1 cellular context compared by ENCODE assay signal in the genomic region with DNA sequence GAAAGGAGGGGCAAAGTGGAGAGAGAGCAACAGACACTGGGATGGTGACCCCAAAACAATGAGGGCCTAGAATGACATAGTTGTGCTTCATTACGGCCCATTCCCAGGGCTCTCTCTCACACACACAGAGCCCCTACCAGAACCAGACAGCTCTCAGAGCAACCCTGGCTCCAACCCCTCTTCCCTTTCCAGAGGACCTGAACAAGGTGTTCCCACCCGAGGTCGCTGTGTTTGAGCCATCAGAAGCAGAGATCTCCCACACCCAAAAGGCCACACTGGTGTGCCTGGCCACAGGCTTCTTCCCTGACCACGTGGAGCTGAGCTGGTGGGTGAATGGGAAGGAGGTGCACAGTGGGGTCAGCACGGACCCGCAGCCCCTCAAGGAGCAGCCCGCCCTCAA.
A peak's percentile ranks its signal among the peaks of the same experiment; 100 is the strongest.
TF ChIP-seq lines count a peak whose summit lies in the region.

No MANE protein-coding gene starts in this region.

TF ChIP-seq in K562, 482 proteins besides CTCF, POLR2A, EP300 and RAD21:
- TF ChIP-seq BHLHE40 (IDR thresholded peaks at IDR 0.05; ENCODE audit: low read length) (no peak), ZNF583 (CRISPR knock-in tag; IDR thresholded peaks at IDR 0.05) (0 out of 2 replicates have a peak, but pooled peaks have one; percentile 33), ZNF184 (CRISPR knock-in tag; IDR thresholded peaks at IDR 0.05) (no peak), DMBX1 (CRISPR knock-in tag; IDR thresholded peaks at IDR 0.05; ENCODE audit: borderline replicate concordance) (0 out of 2 replicates have a peak, but pooled peaks have one; percentile 21)
- TF ChIP-seq, protein P1, sequence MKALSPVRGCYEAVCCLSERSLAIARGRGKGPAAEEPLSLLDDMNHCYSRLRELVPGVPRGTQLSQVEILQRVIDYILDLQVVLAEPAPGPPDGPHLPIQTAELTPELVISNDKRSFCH (CRISPR knock-in tag; IDR thresholded peaks at IDR 0.05) = no peak
- TF ChIP-seq, protein P1 (tag; IDR thresholded peaks at IDR 0.05) = peak; percentile 71
- TF ChIP-seq, protein P2, sequence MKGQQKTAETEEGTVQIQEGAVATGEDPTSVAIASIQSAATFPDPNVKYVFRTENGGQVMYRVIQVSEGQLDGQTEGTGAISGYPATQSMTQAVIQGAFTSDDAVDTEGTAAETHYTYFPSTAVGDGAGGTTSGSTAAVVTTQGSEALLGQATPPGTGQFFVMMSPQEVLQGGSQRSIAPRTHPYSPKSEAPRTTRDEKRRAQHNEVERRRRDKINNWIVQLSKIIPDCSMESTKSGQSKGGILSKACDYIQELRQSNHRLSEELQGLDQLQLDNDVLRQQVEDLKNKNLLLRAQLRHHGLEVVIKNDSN (CRISPR knock-in tag; IDR thresholded peaks at IDR 0.05) = peak; percentile 30; the same call in 1 of the 2 replicates
